ENCODE assay signal across 39 cellular contexts in genomic region chr11:10838906-10839305, GRCh38.
"Had no signal": no experiment of that assay in that cellular context is flagged by ENCODE, and none has a peak within 500 bp of the region (broad histone marks: within the 10 kb centered on the region; RNA-seq: fewer than 3 reads in every experiment).

No MANE protein-coding gene starts in this region.

- H3K27me3 Mint-ChIP-seq: activated B cell treated with CpG ODN at 0.5 μM for 24 hours; activated CD4-positive, alpha-beta memory T cell treated with anti-CD3 and anti-CD28 coated beads for 36 hours; activated CD8-positive, alpha-beta memory T cell treated with anti-CD3 and anti-CD28 coated beads, Interleukin-2, amount 10 ng/mL, durations not matched to agents 7 days and 5 days; activated naive CD4-positive, alpha-beta T cell treated with anti-CD3 and anti-CD28 coated beads, Interleukin-2, amount 50 U/mL, for 24 hours; activated naive CD8-positive, alpha-beta T cell treated with anti-CD3 and anti-CD28 coated beads for 36 hours; activated naive CD8-positive, alpha-beta T cell treated with anti-CD3 and anti-CD28 coated beads, Interleukin-2, amount 50 U/mL, for 24 hours; brain; T-helper 17 cell had no signal

- FAIRE-seq: endometrium, endothelial cell of umbilical vein had no signal

- H3K4me1 ChIP-seq: adrenal gland, ascending aorta, breast epithelium, colonic mucosa had no signal

- H3K27ac ChIP-seq: adrenal gland, ascending aorta, breast epithelium, cardiac muscle cell, colonic mucosa, epithelial cell of prostate, foreskin keratinocyte, gastrocnemius medialis, heart left ventricle, WERI-Rb-1 had no signal

- H3K27me3 ChIP-seq: adrenal gland, ascending aorta, breast epithelium, cardiac muscle cell, colonic mucosa, foreskin keratinocyte, gastrocnemius medialis, heart left ventricle had no signal

- H3K9me3 ChIP-seq: adrenal gland, ascending aorta, breast epithelium, colonic mucosa, gastrocnemius medialis, heart left ventricle had no signal

- H3K4me1 Mint-ChIP-seq: activated CD8-positive, alpha-beta memory T cell treated with anti-CD3 and anti-CD28 coated beads, Interleukin-2, amount 10 ng/mL, durations not matched to agents 7 days and 5 days; activated naive CD8-positive, alpha-beta T cell treated with anti-CD3 and anti-CD28 coated beads, Interleukin-2, amount 50 U/mL, for 24 hours; brain had no signal

- H3K36me3 ChIP-seq: adrenal gland, ascending aorta, breast epithelium, cardiac muscle cell, colonic mucosa, gastrocnemius medialis, heart left ventricle, WERI-Rb-1 had no signal

- H3K4me3 ChIP-seq: adrenal gland, ascending aorta, breast epithelium, cardiac muscle cell, colonic mucosa, gastrocnemius medialis, heart left ventricle had no signal

- H3K4me3 Mint-ChIP-seq: activated B cell treated with CpG ODN at 0.5 μM for 24 hours; activated CD4-positive, alpha-beta memory T cell treated with anti-CD3 and anti-CD28 coated beads for 36 hours; activated CD8-positive, alpha-beta memory T cell treated with anti-CD3 and anti-CD28 coated beads, Interleukin-2, amount 10 ng/mL, durations not matched to agents 7 days and 5 days; activated CD8-positive, alpha-beta T cell treated with anti-CD3 and anti-CD28 coated beads, Interleukin-2, amount 10 ng/mL, durations not matched to agents 7 days and 5 days; activated naive CD4-positive, alpha-beta T cell treated with anti-CD3 and anti-CD28 coated beads for 36 hours; activated naive CD4-positive, alpha-beta T cell treated with anti-CD3 and anti-CD28 coated beads, Interleukin-2, amount 50 U/mL, for 24 hours; activated naive CD8-positive, alpha-beta T cell treated with anti-CD3 and anti-CD28 coated beads for 36 hours; activated naive CD8-positive, alpha-beta T cell treated with anti-CD3 and anti-CD28 coated beads, Interleukin-2, amount 50 U/mL, for 24 hours; activated T-helper 1 cell treated with anti-CD3 and anti-CD28 coated beads, Interleukin-12 subunit alpha, Interleukin-12 subunit beta, Interleukin-2, Interleukin-4 antibody, amounts not matched to agents 30 ng/mL and 10 ng/mL and 1 ng/mL, durations not matched to agents 14 hours and 24 hours and 36 hours; brain; T-helper 17 cell; T-helper 2 cell treated with Interferon-gamma antibody and Interleukin-4, amounts not matched to agents 5 μg/mL and 100 μg/mL, for 36 hours had no signal

- H3K36me3 Mint-ChIP-seq: activated CD4-positive, alpha-beta memory T cell treated with anti-CD3 and anti-CD28 coated beads for 36 hours; activated naive CD4-positive, alpha-beta T cell treated with anti-CD3 and anti-CD28 coated beads, Interleukin-2, amount 50 U/mL, for 24 hours; activated naive CD8-positive, alpha-beta T cell treated with anti-CD3 and anti-CD28 coated beads for 36 hours had no signal

- H3K9me3 Mint-ChIP-seq: activated B cell treated with CpG ODN at 0.5 μM for 24 hours; activated CD4-positive, alpha-beta memory T cell treated with anti-CD3 and anti-CD28 coated beads for 36 hours; activated naive CD4-positive, alpha-beta T cell treated with anti-CD3 and anti-CD28 coated beads for 36 hours; activated naive CD4-positive, alpha-beta T cell treated with anti-CD3 and anti-CD28 coated beads, Interleukin-2, amount 50 U/mL, for 24 hours; activated naive CD8-positive, alpha-beta T cell treated with anti-CD3 and anti-CD28 coated beads for 36 hours; activated naive CD8-positive, alpha-beta T cell treated with anti-CD3 and anti-CD28 coated beads, Interleukin-2, amount 50 U/mL, for 24 hours; activated T-helper 1 cell treated with anti-CD3 and anti-CD28 coated beads, Interleukin-12 subunit alpha, Interleukin-12 subunit beta, Interleukin-2, Interleukin-4 antibody, amounts not matched to agents 30 ng/mL and 10 ng/mL and 1 ng/mL, durations not matched to agents 14 hours and 24 hours and 36 hours; activated T-helper 2 cell treated with anti-CD3 and anti-CD28 coated beads, Interferon-gamma antibody, Interleukin-2, Interleukin-4, amounts not matched to agents 10 μg/mL and 5 μg/mL and 100 μg/mL, durations not matched to agents 14 hours and 24 hours and 36 hours; T-helper 2 cell treated with Interferon-gamma antibody and Interleukin-4, amounts not matched to agents 5 μg/mL and 100 μg/mL, for 36 hours had no signal

- ATAC-seq: activated CD4-positive, CD25-positive, alpha-beta regulatory T cell treated with anti-CD3 and anti-CD28 coated beads, Interleukin-2, amount 50 U/mL, for 24 hours; activated CD8-positive, alpha-beta memory T cell treated with anti-CD3 and anti-CD28 coated beads, Interleukin-2, amount 10 ng/mL, durations not matched to agents 7 days and 5 days; activated CD8-positive, alpha-beta T cell treated with anti-CD3 and anti-CD28 coated beads, Interleukin-2, amount 10 ng/mL, durations not matched to agents 7 days and 5 days; activated naive CD8-positive, alpha-beta T cell treated with anti-CD3 and anti-CD28 coated beads, Interleukin-2, amount 50 U/mL, for 24 hours; esophagus mucosa; foreskin keratinocyte; heart left ventricle; T-helper 17 cell had no signal

- H3K27ac Mint-ChIP-seq: activated B cell treated with CpG ODN at 0.5 μM for 24 hours; activated CD4-positive, alpha-beta memory T cell treated with anti-CD3 and anti-CD28 coated beads for 36 hours; activated CD8-positive, alpha-beta memory T cell treated with anti-CD3 and anti-CD28 coated beads, Interleukin-2, amount 10 ng/mL, durations not matched to agents 7 days and 5 days; activated CD8-positive, alpha-beta T cell treated with anti-CD3 and anti-CD28 coated beads, Interleukin-2, amount 10 ng/mL, durations not matched to agents 7 days and 5 days; activated naive CD4-positive, alpha-beta T cell treated with anti-CD3 and anti-CD28 coated beads for 36 hours; activated naive CD4-positive, alpha-beta T cell treated with anti-CD3 and anti-CD28 coated beads, Interleukin-2, amount 50 U/mL, for 24 hours; activated naive CD8-positive, alpha-beta T cell treated with anti-CD3 and anti-CD28 coated beads for 36 hours; activated naive CD8-positive, alpha-beta T cell treated with anti-CD3 and anti-CD28 coated beads, Interleukin-2, amount 50 U/mL, for 24 hours; activated T-helper 1 cell treated with anti-CD3 and anti-CD28 coated beads, Interleukin-12 subunit alpha, Interleukin-12 subunit beta, Interleukin-2, Interleukin-4 antibody, amounts not matched to agents 30 ng/mL and 10 ng/mL and 1 ng/mL, durations not matched to agents 14 hours and 24 hours and 36 hours; activated T-helper 2 cell treated with anti-CD3 and anti-CD28 coated beads, Interferon-gamma antibody, Interleukin-2, Interleukin-4, amounts not matched to agents 10 μg/mL and 5 μg/mL and 100 μg/mL, durations not matched to agents 14 hours and 24 hours and 36 hours; brain; T-helper 17 cell; T-helper 2 cell treated with Interferon-gamma antibody and Interleukin-4, amounts not matched to agents 5 μg/mL and 100 μg/mL, for 36 hours had no signal

- DNase-seq: activated B cell treated with CpG ODN at 0.5 μM for 24 hours; activated CD4-positive, alpha-beta memory T cell treated with anti-CD3 and anti-CD28 coated beads for 36 hours; activated CD4-positive, alpha-beta T cell treated with anti-CD3 and anti-CD28 coated beads for 48 hours; activated CD8-positive, alpha-beta memory T cell treated with anti-CD3 and anti-CD28 coated beads, Interleukin-2, amount 10 ng/mL, durations not matched to agents 7 days and 5 days; activated CD8-positive, alpha-beta memory T cell treated with anti-CD3 and anti-CD28 coated beads, Interleukin-2, amount 50 U/mL, for 4 hours; activated CD8-positive, alpha-beta T cell treated with anti-CD3 and anti-CD28 coated beads, Interleukin-2, amount 10 ng/mL, durations not matched to agents 7 days and 5 days; activated effector memory CD4-positive, alpha-beta T cell treated with anti-CD3 and anti-CD28 coated beads, Interleukin-2, amount 50 U/mL, for 16 hours; activated naive CD4-positive, alpha-beta T cell treated with anti-CD3 and anti-CD28 coated beads for 36 hours; activated naive CD8-positive, alpha-beta T cell treated with anti-CD3 and anti-CD28 coated beads for 36 hours; activated naive CD8-positive, alpha-beta T cell treated with anti-CD3 and anti-CD28 coated beads, Interleukin-2, amount 50 U/mL, for 24 hours; activated T-cell treated with anti-CD3 and anti-CD28 coated beads, Interleukin-2, amount 50 U/mL, for 1 hour; activated T-cell treated with anti-CD3 and anti-CD28 coated beads, Interleukin-2, amount 50 U/mL, for 48 hours; adrenal gland; central memory CD4-positive, alpha-beta T cell; cerebellar nuclear complex; colonic mucosa; effector CD8-positive, alpha-beta T cell; foreskin keratinocyte; gastrocnemius medialis; glutamatergic neuron; heart left ventricle; SW 1271; T-helper 1 cell; T-helper 17 cell; T1000; WERI-Rb-1 had no signal
